ENCODE assay signal across 10 cellular contexts in genomic region chr22:29914165-29914564, GRCh38. TPM values are rescaled to one million over a fixed set of nuclear protein-coding genes. Genes with fewer than 3 reads are reported as not detected.
DNase-seq lines count a peak whose midpoint lies in the region; ATAC-seq and TF ChIP-seq lines count a peak whose summit lies in the region.
"Had no signal": no experiment of that assay in that cellular context is flagged by ENCODE, and none has a peak within 500 bp of the region (broad histone marks: within the 10 kb centered on the region; RNA-seq: fewer than 3 reads in every experiment).

No MANE protein-coding gene starts in this region.

- peak overlapping the region; percentile 26; the same call in 1 of the 2 replicates for H3K4me2 ChIP-seq in PC-3 (ENCODE audit: low read length)

- H3K9me2 ChIP-seq in PC-3 (replicated peaks; ENCODE audit: low read length), result no peaks in the 10 kb centered on the region

- no peaks in the 10 kb centered on the region for H3K27me3 ChIP-seq in BJ (ENCODE audit: control insufficient read depth, insufficient read depth, low read length)
- H3K27me3 ChIP-seq in PC-3 (ENCODE audit: low read length), result no peaks in the 10 kb centered on the region
- H3K27me3 ChIP-seq in right lobe of liver, result no peaks in the 10 kb centered on the region

- POLR2A ChIA-PET in BJ (lab: Charles Lee) (interaction anchor here (0.7 kb wide), 1 partner anchor 361 kb away, joined by 7 read pairs; no protein-coding TSS in a partner anchor), PC-3 (lab: Charles Lee; ENCODE audit: unreplicated experiment) (no interaction called here)

- H3K4me3 ChIP-seq in BJ (ENCODE audit: low read depth, low read length) (no peak overlapping the region), PC-3 (ENCODE audit: low read length) (no peak overlapping the region), right lobe of liver (no peak overlapping the region)

- TF ChIP-seq CTCF in BJ (IDR thresholded peaks at IDR 0.05; ENCODE audit: insufficient read depth, low read depth, low read length) (no peak), PC-3 (conservative IDR thresholded peaks at IDR 0.05; ENCODE audit: low read depth, low read length) (no peak), right lobe of liver (IDR thresholded peaks at IDR 0.05) (no peak)

- no TSS peak for BruUV-seq in PC-3 (replicated peaks; lab: Mats Ljungman, UMichigan)

- H3F3A ChIP-seq in PC-3 (ENCODE audit: low read length, unreplicated experiment), result no peaks in the 10 kb centered on the region

- H3K36me3 ChIP-seq in BJ (ENCODE audit: control insufficient read depth, insufficient read depth, low read length) (no peaks in the 10 kb centered on the region), PC-3 (ENCODE audit: low read depth, low read length) (no peaks in the 10 kb centered on the region), right lobe of liver (no peaks in the 10 kb centered on the region)

- peaks cover 94% of the 10 kb centered on the region for H3K79me2 ChIP-seq in PC-3 (ENCODE audit: low read length)

- intact Hi-C loops in PC-3 (cut with micrococcal nuclease), result loop anchor here (5.0 kb wide), 1 partner anchor 78 kb away; no protein-coding TSS in a partner anchor
- intact Hi-C loops in right lobe of liver (cut with DNase I), result no loop called here

- no peak overlapping the region for H2AFZ ChIP-seq in PC-3 (ENCODE audit: low read length)

- H4K20me1 ChIP-seq in PC-3 (ENCODE audit: low read length), result peaks cover 27% of the 10 kb centered on the region; the same call in 1 of the 2 replicates

- H3K9me3 ChIP-seq in PC-3 (ENCODE audit: low read length) (no peaks in the 10 kb centered on the region), right lobe of liver (no peaks in the 10 kb centered on the region)

- H3K27ac ChIP-seq in PC-3 (ENCODE audit: low read length) (peak overlapping the region; percentile 27), right lobe of liver (no peak overlapping the region)
- H3K27ac ChIP-seq: VCaP had no signal

- H3K4me1 ChIP-seq in PC-3 (ENCODE audit: insufficient read depth, low read length) (peaks cover 38% of the 10 kb centered on the region), right lobe of liver (peaks cover 0 to 39% (median 15%) of the 10 kb centered on the region in 4 donors)

- DNase-seq in BJ (ENCODE audit: low read depth) (peak; percentile 76), PC-3 (peak; percentile 57), epidermal melanocyte (ENCODE audit: insufficient read length, low spot score) (peak; percentile 20), non-pigmented ciliary epithelial cell (ENCODE audit: low read depth) (peak; percentile 67), right lobe of liver (no peak), cerebellar nuclear complex (lab: John Stamatoyannopoulos, UW) (no peak)
- no peak for DNase-seq in effector CD4-positive, alpha-beta T cell
- DNase-seq: occipital lobe had no signal

- H3K9ac ChIP-seq in PC-3 (ENCODE audit: low read length), result no peak overlapping the region

- TF ChIP-seq POLR2A in right lobe of liver (IDR thresholded peaks at IDR 0.05), result no peak

- CTCF ChIA-PET in BJ (lab: Yijun Ruan, JAX) (interaction anchor here (0.9 kb wide), 1 partner anchor 91 kb away, joined by 5 read pairs; no protein-coding TSS in a partner anchor), PC-3 (lab: Charles Lee) (no interaction called here)

- 88% methylated on average over 1 of the region's 1 CpG for WGBS in right lobe of liver (ENCODE audit: insufficient coverage, low coverage, low lambda C conversion rate, missing lambda C conversion rate)

- ATAC-seq in PC-3, result peak; percentile 60
- no peak for ATAC-seq in GM21619 (IDR thresholded peaks at IDR 0.05; ENCODE audit: unreplicated experiment)
- no peak for ATAC-seq in right lobe of liver

RNA-seq across cellular contexts. Expression of gene MTMR3, which starts 31.2 kb away (rescaled TPM):
- 22.2 and 32.8 TPM in 2 replicates for polyA plus RNA-seq in BJ (2011; rRNA removed)
- polyA minus RNA-seq in BJ (2011; rRNA and poly(A)+ RNA removed), result 37.4 and 40.1 TPM in 2 replicates
- total RNA-seq in PC-3 (2014; rRNA removed) (12.1 and 17.3 TPM in 2 replicates), right lobe of liver (10 to 100 TPM; 14.5 to 19.2 (median 18.2) TPM)

Comparison
In these comparisons a context has a peak if more than half of its experiments do, and no peak if none do; other contexts are left out.
1. DNase-seq: peak in BJ (single experiment), PC-3 (single experiment), epidermal melanocyte (single experiment) and non-pigmented ciliary epithelial cell (single experiment); none in right lobe of liver (0 of 3), effector CD4-positive, alpha-beta T cell (single experiment) and cerebellar nuclear complex (0 of 2).